In genomic region chr3:192897005-192897404, GRCh38 we compare ENCODE assay signal across 27 cellular contexts. TPM values are rescaled to one million over a fixed set of nuclear protein-coding genes. Genes with fewer than 3 reads are reported as not detected.
DNase-seq lines count a peak whose midpoint lies in the region; ATAC-seq and TF ChIP-seq lines count a peak whose summit lies in the region.
"Had no signal": no experiment of that assay in that cellular context is flagged by ENCODE, and none has a peak within 500 bp of the region (broad histone marks: within the 10 kb centered on the region; RNA-seq: fewer than 3 reads in every experiment).

No MANE protein-coding gene starts in this region.

- no peak for TF ChIP-seq CTCF in HCT116 (IDR thresholded peaks at IDR 0.05 in 2 of 3, conservative IDR thresholded peaks at IDR 0.05 in 1 of 3; ENCODE audit: borderline replicate concordance in 1 of 3, insufficient read depth in 1 of 3, low read depth in 2 of 3, low read length in 2 of 3)
- TF ChIP-seq CTCF in WTC11 (IDR thresholded peaks at IDR 0.05), result no peak
- TF ChIP-seq CTCF in mesothelial cell of epicardium (IDR thresholded peaks at IDR 0.05; ENCODE audit: unreplicated experiment), result no peak
- no peak for TF ChIP-seq CTCF in right atrium auricular region (IDR thresholded peaks at IDR 0.05)

- no peak for TF ChIP-seq POLR2A in HCT116 (IDR thresholded peaks at IDR 0.05; ENCODE audit: borderline replicate concordance, extremely low read depth, insufficient read depth, insufficient read length)

- H2AFZ ChIP-seq in HCT116 (ENCODE audit: low read depth, low read length, poor library complexity, severe bottlenecking), result no peak overlapping the region

- H3K4me2 ChIP-seq in HCT116 (ENCODE audit: low read length), result peak overlapping the region; percentile 0

- TF ChIP-seq RAD21 in HCT116 (IDR thresholded peaks at IDR 0.05; ENCODE audit: low read depth), result no peak

- no peak overlapping the region for H3K4me3 ChIP-seq in CD4-positive, CD25-positive, alpha-beta regulatory T cell (ENCODE audit: low read depth, low read length)
- H3K4me3 ChIP-seq in HCT116 (replicated peaks in 1 of 2; ENCODE audit: low read depth in 1 of 2, low read length in 2 of 2), result no peak overlapping the region
- H3K4me3 ChIP-seq in right atrium auricular region, result no peak overlapping the region
- H3K4me3 ChIP-seq: left ventricle myocardium inferior, ovary had no signal

- no peaks in the 10 kb centered on the region for H4K20me1 ChIP-seq in HCT116 (ENCODE audit: insufficient read depth)

- intact Hi-C loops in HCT116 (cut with micrococcal nuclease), result no loop called here

- no peaks in the 10 kb centered on the region for H3K27me3 ChIP-seq in CD4-positive, CD25-positive, alpha-beta regulatory T cell (ENCODE audit: control insufficient read depth, insufficient read depth, low read length)
- H3K27me3 ChIP-seq in HCT116 (ENCODE audit: insufficient read depth, low read length), result no peaks in the 10 kb centered on the region
- H3K27me3 ChIP-seq in right atrium auricular region, result no peaks in the 10 kb centered on the region
- H3K27me3 ChIP-seq: BE2C, ovary had no signal

- no peaks in the 10 kb centered on the region; the same call in 1 of the 2 replicates for H3K79me2 ChIP-seq in HCT116 (ENCODE audit: insufficient read depth, low read length)

- RAD21 ChIA-PET in HCT116 (lab: Charles Lee; ENCODE audit: low non-redundant PET in 1 of 2, low total read pairs in 2 of 2, uncharacterized antibody in 2 of 2, unreplicated experiment in 2 of 2), result no interaction called here

- peaks cover 0 to 4% (median 0%) of the 10 kb centered on the region in 7 donors for H3K9me3 Mint-ChIP-seq in CD4-positive, CD25-positive, alpha-beta regulatory T cell
- H3K9me3 Mint-ChIP-seq in WTC11 (no peaks in the 10 kb centered on the region), mesothelial cell of epicardium (no peaks in the 10 kb centered on the region)
- peaks cover 8% of the 10 kb centered on the region for H3K9me3 Mint-ChIP-seq in natural killer cell treated with Interleukin-12 subunit alpha and Interleukin-12 subunit beta and Interleukin-15 and Interleukin-18, amount 100 ng/mL, for 72 hours

- H3K36me3 ChIP-seq in CD4-positive, CD25-positive, alpha-beta regulatory T cell (ENCODE audit: control insufficient read depth, insufficient read depth, low read length), result no peaks in the 10 kb centered on the region
- no peaks in the 10 kb centered on the region for H3K36me3 ChIP-seq in HCT116 (ENCODE audit: control insufficient read depth in 1 of 2, insufficient read depth in 2 of 2, low read length in 2 of 2)
- H3K36me3 ChIP-seq in right atrium auricular region, result no peaks in the 10 kb centered on the region
- H3K36me3 ChIP-seq: BE2C, left ventricle myocardium inferior, ovary had no signal

- H3K9me2 ChIP-seq in HCT116 (ENCODE audit: insufficient read depth), result no peaks in the 10 kb centered on the region

- POLR2A ChIA-PET in HCT116 (lab: Charles Lee) (interaction anchor here (1.1 kb wide), 1 partner anchor 18 kb away, joined by 3 read pairs; no protein-coding TSS in a partner anchor), WTC11 (lab: Charles Lee) (interaction anchor here (1.2 kb wide), 1 partner anchor 21 kb away, joined by 5 read pairs; the partner anchor contains the start of gene MB21D2)

- peak overlapping the region in 2 of 4 donors; percentile 6 to 54 for H3K4me3 Mint-ChIP-seq in CD4-positive, CD25-positive, alpha-beta regulatory T cell
- H3K4me3 Mint-ChIP-seq in WTC11, result no peak overlapping the region
- H3K4me3 Mint-ChIP-seq in mesothelial cell of epicardium, result no peak overlapping the region
- H3K4me3 Mint-ChIP-seq in natural killer cell treated with Interleukin-12 subunit alpha and Interleukin-12 subunit beta and Interleukin-15 and Interleukin-18, amount 100 ng/mL, for 72 hours, result no peak overlapping the region
- H3K4me3 Mint-ChIP-seq: activated naive CD8-positive, alpha-beta T cell treated with anti-CD3 and anti-CD28 coated beads, Interleukin-2, amount 50 U/mL, for 24 hours; central memory CD8-positive, alpha-beta T cell had no signal

- no TSS peak for BruUV-seq in HCT116 (replicated peaks; lab: Mats Ljungman, UMichigan)

- CTCF ChIA-PET in HCT116 (lab: Charles Lee), result no interaction called here
- CTCF ChIA-PET in WTC11 (lab: Charles Lee), result interaction anchor here (1.2 kb wide), 1 partner anchor 84 kb away, joined by 4 read pairs; no protein-coding TSS in a partner anchor

- H3K27ac ChIP-seq in CD4-positive, CD25-positive, alpha-beta regulatory T cell (ENCODE audit: insufficient read depth, low read length, poor library complexity, severe bottlenecking), result no peak overlapping the region
- H3K27ac ChIP-seq in HCT116 (ENCODE audit: low read depth, low read length) (no peak overlapping the region), right atrium auricular region (no peak overlapping the region)
- H3K27ac ChIP-seq: left ventricle myocardium inferior, ovary had no signal

- peak overlapping the region; percentile 27 to 72 (median 63) for H3K27ac Mint-ChIP-seq in CD4-positive, CD25-positive, alpha-beta regulatory T cell
- H3K27ac Mint-ChIP-seq in WTC11 (peak overlapping the region; percentile 80; the same call in 1 of the 2 replicates), mesothelial cell of epicardium (peak overlapping the region; percentile 83)
- no peak overlapping the region for H3K27ac Mint-ChIP-seq in natural killer cell treated with Interleukin-12 subunit alpha and Interleukin-12 subunit beta and Interleukin-15 and Interleukin-18, amount 100 ng/mL, for 72 hours
- H3K27ac Mint-ChIP-seq: activated naive CD8-positive, alpha-beta T cell treated with anti-CD3 and anti-CD28 coated beads, Interleukin-2, amount 50 U/mL, for 24 hours had no signal

- no peaks in the 10 kb centered on the region for H3K27me3 Mint-ChIP-seq in CD4-positive, CD25-positive, alpha-beta regulatory T cell
- no peaks in the 10 kb centered on the region for H3K27me3 Mint-ChIP-seq in WTC11 (ENCODE audit: low read depth)
- no peaks in the 10 kb centered on the region for H3K27me3 Mint-ChIP-seq in mesothelial cell of epicardium (ENCODE audit: low read depth)
- H3K27me3 Mint-ChIP-seq in natural killer cell treated with Interleukin-12 subunit alpha and Interleukin-12 subunit beta and Interleukin-15 and Interleukin-18, amount 100 ng/mL, for 72 hours, result peaks cover 12 to 15% of the 10 kb centered on the region in 2 donors

- no peak for DNase-seq in CD4-positive, CD25-positive, alpha-beta regulatory T cell
- DNase-seq in HCT116 (ENCODE audit: low read depth, low spot score) (no peak), WTC11 (ENCODE audit: low spot score) (no peak), mesothelial cell of epicardium (ENCODE audit: low spot score in 2 of 2, unreplicated experiment in 2 of 2) (no peak), right atrium auricular region (ENCODE audit: low spot score) (no peak), kidney glomerular epithelial cell (lab: John Stamatoyannopoulos, UW) (no peak)
- DNase-seq in natural killer cell treated with Interleukin-12 subunit alpha and Interleukin-12 subunit beta and Interleukin-15 and Interleukin-18, amount 100 ng/mL, for 72 hours (ENCODE audit: low spot score), result no peak
- DNase-seq: ACHN; activated CD4-positive, alpha-beta T cell treated with anti-CD3 and anti-CD28 coated beads for 1 hour; activated CD8-positive, alpha-beta memory T cell treated with anti-CD3 and anti-CD28 coated beads for 24 hours; activated gamma-delta T cell; activated naive CD8-positive, alpha-beta T cell treated with anti-CD3 and anti-CD28 coated beads, Interleukin-2, amount 50 U/mL, for 24 hours; BE2C; dermis blood vessel endothelial cell; DMS79; GDM1; hypothalamus; left ventricle myocardium inferior; NCI-H146; NCI-H446; ovary; right cardiac atrium; SHP77; stimulated activated CD4-positive, alpha-beta T cell treated with anti-CD3 and anti-CD28 coated beads, Interleukin-12 subunit alpha, Interleukin-12 subunit beta, amount 100 ng/mL, for 4 hours; stimulated activated CD4-positive, alpha-beta T cell treated with anti-CD3 and anti-CD28 coated beads, Interleukin-4, amount 100 ng/mL, for 1 hour had no signal

- ATAC-seq in CD4-positive, CD25-positive, alpha-beta regulatory T cell (ENCODE audit: low read depth in 2 of 2), result no peak
- ATAC-seq in HCT116 (no peak), WTC11 (no peak), HG03565 (IDR thresholded peaks at IDR 0.05; ENCODE audit: unreplicated experiment) (no peak)
- ATAC-seq in natural killer cell treated with Interleukin-12 subunit alpha and Interleukin-12 subunit beta and Interleukin-15 and Interleukin-18, amount 100 ng/mL, for 72 hours, result no peak
- ATAC-seq: activated naive CD8-positive, alpha-beta T cell treated with anti-CD3 and anti-CD28 coated beads, Interleukin-2, amount 50 U/mL, for 24 hours; right cardiac atrium had no signal

- no peaks in the 10 kb centered on the region for H3K36me3 Mint-ChIP-seq in CD4-positive, CD25-positive, alpha-beta regulatory T cell
- H3K36me3 Mint-ChIP-seq in WTC11 (peaks cover 10% of the 10 kb centered on the region), mesothelial cell of epicardium (peaks cover 2% of the 10 kb centered on the region)
- no peaks in the 10 kb centered on the region for H3K36me3 Mint-ChIP-seq in natural killer cell treated with Interleukin-12 subunit alpha and Interleukin-12 subunit beta and Interleukin-15 and Interleukin-18, amount 100 ng/mL, for 72 hours

- H3K4me1 ChIP-seq in CD4-positive, CD25-positive, alpha-beta regulatory T cell (ENCODE audit: control insufficient read depth, insufficient read depth, low read length, poor library complexity, severe bottlenecking), result peaks cover 44% of the 10 kb centered on the region
- peaks cover 24 to 66% of the 10 kb centered on the region in 2 experiments for H3K4me1 ChIP-seq in HCT116 (ENCODE audit: control insufficient read depth in 1 of 2, insufficient read depth in 2 of 2, low read length in 2 of 2)
- H3K4me1 ChIP-seq in right atrium auricular region, result peaks cover 0 to 5% of the 10 kb centered on the region in 2 donors
- H3K4me1 ChIP-seq: BE2C had no signal

- peaks cover 16 to 66% (median 41%) of the 10 kb centered on the region in 4 donors for H3K4me1 Mint-ChIP-seq in CD4-positive, CD25-positive, alpha-beta regulatory T cell
- H3K4me1 Mint-ChIP-seq in WTC11 (peaks cover 62% of the 10 kb centered on the region), mesothelial cell of epicardium (peaks cover 36% of the 10 kb centered on the region)
- H3K4me1 Mint-ChIP-seq in natural killer cell treated with Interleukin-12 subunit alpha and Interleukin-12 subunit beta and Interleukin-15 and Interleukin-18, amount 100 ng/mL, for 72 hours (ENCODE audit: low read depth in 2 of 2), result peaks cover 14 to 19% of the 10 kb centered on the region in 2 donors

- no peak overlapping the region for H3K9ac ChIP-seq in HCT116 (ENCODE audit: low read length)

- no peaks in the 10 kb centered on the region for H3K9me3 ChIP-seq in CD4-positive, CD25-positive, alpha-beta regulatory T cell (ENCODE audit: control insufficient read depth in 2 of 2, low read length in 2 of 2)
- H3K9me3 ChIP-seq in HCT116 (ENCODE audit: control insufficient read depth in 1 of 2, insufficient read depth in 1 of 2, low read depth in 1 of 2, low read length in 2 of 2), result no peaks in the 10 kb centered on the region
- no peaks in the 10 kb centered on the region for H3K9me3 ChIP-seq in right atrium auricular region
- H3K9me3 ChIP-seq: BE2C, left ventricle myocardium inferior, ovary had no signal

RNA-seq across cellular contexts. Expression of gene MB21D2, which starts 20.7 kb away (rescaled TPM):
- total RNA-seq in CD4-positive, CD25-positive, alpha-beta regulatory T cell, result 10.8 TPM
- 1 to 10 TPM; 2.6 to 3.9 (median 3.0) TPM for polyA plus RNA-seq in CD4-positive, CD25-positive, alpha-beta regulatory T cell
- 2.8 TPM for total RNA-seq in HCT116 (2021; ENCODE audit: unreplicated experiment)
- polyA plus RNA-seq in HCT116 (2012), result 1.2 and 1.4 TPM in 2 replicates
- total RNA-seq in WTC11 (2021), result 14.0 to 19.7 TPM (median 15.5 TPM) in 3 replicates
- 8.5 to 9.4 TPM (median 9.1 TPM) in 3 replicates for total RNA-seq in mesothelial cell of epicardium
- total RNA-seq in right atrium auricular region, result 1 to 10 TPM; 3.7 to 5.9 TPM
- 1 to 10 TPM in 1 of 2 donors, under 1 TPM in 1; 0.45 to 1.7 TPM for total RNA-seq in natural killer cell treated with Interleukin-12 subunit alpha and Interleukin-12 subunit beta and Interleukin-15 and Interleukin-18, amount 100 ng/mL, for 72 hours

Comparison
In these comparisons a context has a peak if more than half of its experiments do, and no peak if none do; other contexts are left out.
1. H3K27ac Mint-ChIP-seq: peak in CD4-positive, CD25-positive, alpha-beta regulatory T cell (3 of 3), WTC11 (single experiment) and mesothelial cell of epicardium (single experiment); none in natural killer cell treated with Interleukin-12 subunit alpha and Interleukin-12 subunit beta and Interleukin-15 and Interleukin-18, amount 100 ng/mL, for 72 hours (0 of 2).